ENCODE assay signal across 22 cellular contexts in genomic region chr17:82933006-82933310, GRCh38.
A peak's percentile ranks its signal among the peaks of the same experiment; 100 is the strongest.
DNase-seq lines count a peak whose midpoint lies in the region; ATAC-seq and TF ChIP-seq lines count a peak whose summit lies in the region.
"Had no signal": no experiment of that assay in that cellular context is flagged by ENCODE, and none has a peak within 500 bp of the region (broad histone marks: within the 10 kb centered on the region; RNA-seq: fewer than 3 reads in every experiment).

No MANE protein-coding gene starts in this region.

- no peak for TF ChIP-seq EP300 in gastroesophageal sphincter (IDR thresholded peaks at IDR 0.05)

- H3K9me3 ChIP-seq in lower lobe of right lung (no peaks in the 10 kb centered on the region), upper lobe of right lung (no peaks in the 10 kb centered on the region), gastroesophageal sphincter (no peaks in the 10 kb centered on the region), testis (no peaks in the 10 kb centered on the region)
- H3K9me3 ChIP-seq: gastrocnemius medialis, SJCRH30, vagina had no signal

- TF ChIP-seq CTCF in WTC11 (IDR thresholded peaks at IDR 0.05) (no peak), lower lobe of right lung (IDR thresholded peaks at IDR 0.05) (no peak), upper lobe of right lung (IDR thresholded peaks at IDR 0.05) (no peak), gastroesophageal sphincter (IDR thresholded peaks at IDR 0.05) (no peak), testis (IDR thresholded peaks at IDR 0.05) (no peak)

- POLR2A ChIA-PET in activated naive CD8-positive, alpha-beta T cell treated with anti-CD3 and anti-CD28 coated beads, Interleukin-2, amount 10 ng/mL, durations not matched to agents 7 days and 5 days (lab: Charles Lee): no interaction called here
- POLR2A ChIA-PET in WTC11 (lab: Charles Lee): no interaction called here

- TF ChIP-seq POLR2A in gastroesophageal sphincter (IDR thresholded peaks at IDR 0.05): no peak
- TF ChIP-seq POLR2A in testis (IDR thresholded peaks at IDR 0.05): no peak

- H3K36me3 ChIP-seq in lower lobe of right lung: peaks cover 96% of the 10 kb centered on the region
- H3K36me3 ChIP-seq in upper lobe of right lung: peaks cover 71% of the 10 kb centered on the region
- peaks cover 0 to 97% of the 10 kb centered on the region in 2 donors for H3K36me3 ChIP-seq in gastroesophageal sphincter
- no peaks in the 10 kb centered on the region for H3K36me3 ChIP-seq in testis (ENCODE audit: low read depth, missing control alignments)

- intact Hi-C loops in lower lobe of right lung (cut with DNase I) (no loop called here), upper lobe of right lung (cut with DNase I) (no loop called here), testis (cut with DNase I; ENCODE audit: low total_unique reads) (no loop called here)

- H3K4me1 ChIP-seq in lower lobe of right lung: no peaks in the 10 kb centered on the region
- H3K4me1 ChIP-seq in upper lobe of right lung: no peaks in the 10 kb centered on the region
- H3K4me1 ChIP-seq in gastroesophageal sphincter: peaks cover 0 to 15% (median 6%) of the 10 kb centered on the region in 3 donors
- H3K4me1 ChIP-seq in testis: no peaks in the 10 kb centered on the region
- H3K4me1 ChIP-seq: SJCRH30, vagina had no signal

- no peaks in the 10 kb centered on the region for H3K27me3 Mint-ChIP-seq in activated naive CD8-positive, alpha-beta T cell treated with anti-CD3 and anti-CD28 coated beads, Interleukin-2, amount 10 ng/mL, durations not matched to agents 7 days and 5 days
- H3K27me3 Mint-ChIP-seq in activated naive CD8-positive, alpha-beta T cell treated with anti-CD3 and anti-CD28 coated beads for 36 hours: no peaks in the 10 kb centered on the region
- H3K27me3 Mint-ChIP-seq in WTC11 (ENCODE audit: low read depth): no peaks in the 10 kb centered on the region
- H3K27me3 Mint-ChIP-seq: activated CD8-positive, alpha-beta T cell treated with anti-CD3 and anti-CD28 coated beads for 36 hours; CD4-positive, alpha-beta T cell had no signal

- CTCF ChIA-PET in WTC11 (lab: Charles Lee): interaction anchor here (1.5 to 2.7 kb wide), 4 partner anchors 8 to 265 kb away, joined by 4 to 12 read pairs (median 5); no protein-coding TSS in a partner anchor

- H3K4me3 ChIP-seq in lower lobe of right lung (no peak overlapping the region), upper lobe of right lung (no peak overlapping the region), gastroesophageal sphincter (no peak overlapping the region), testis (no peak overlapping the region)
- H3K4me3 ChIP-seq: gastrocnemius medialis, PC-9, SJCRH30, vagina had no signal

- no peak overlapping the region for H3K4me3 Mint-ChIP-seq in activated naive CD8-positive, alpha-beta T cell treated with anti-CD3 and anti-CD28 coated beads, Interleukin-2, amount 10 ng/mL, durations not matched to agents 7 days and 5 days
- H3K4me3 Mint-ChIP-seq in activated naive CD8-positive, alpha-beta T cell treated with anti-CD3 and anti-CD28 coated beads for 36 hours: no peak overlapping the region
- no peak overlapping the region for H3K4me3 Mint-ChIP-seq in WTC11
- H3K4me3 Mint-ChIP-seq: activated CD8-positive, alpha-beta T cell treated with anti-CD3 and anti-CD28 coated beads for 36 hours; CD4-positive, alpha-beta T cell; mesothelial cell of epicardium had no signal

- ATAC-seq in activated naive CD8-positive, alpha-beta T cell treated with anti-CD3 and anti-CD28 coated beads, Interleukin-2, amount 10 ng/mL, durations not matched to agents 7 days and 5 days (ENCODE audit: low read depth): no peak
- ATAC-seq in WTC11: no peak
- ATAC-seq in lower lobe of right lung: peak in 1 of 2 donors; percentile 20
- no peak for ATAC-seq in upper lobe of right lung
- no peak for ATAC-seq in gastroesophageal sphincter
- ATAC-seq: activated CD8-positive, alpha-beta T cell treated with anti-CD3 and anti-CD28 coated beads for 36 hours; gastrocnemius medialis had no signal

- no peaks in the 10 kb centered on the region for H3K4me1 Mint-ChIP-seq in activated naive CD8-positive, alpha-beta T cell treated with anti-CD3 and anti-CD28 coated beads, Interleukin-2, amount 10 ng/mL, durations not matched to agents 7 days and 5 days
- peaks cover 6% of the 10 kb centered on the region for H3K4me1 Mint-ChIP-seq in activated naive CD8-positive, alpha-beta T cell treated with anti-CD3 and anti-CD28 coated beads for 36 hours
- H3K4me1 Mint-ChIP-seq in WTC11: no peaks in the 10 kb centered on the region; the same call in 1 of the 2 replicates
- H3K4me1 Mint-ChIP-seq: mesothelial cell of epicardium had no signal

- 40 to 81% methylated on average over 2 to 7 of the region's 12 CpGs for WGBS in gastroesophageal sphincter (ENCODE audit: low coverage in 1 of 2), 2 donors
- 88 to 91% methylated on average over 12 of the region's 12 CpGs for WGBS in testis, 2 donors

- H3K27ac ChIP-seq in lower lobe of right lung (no peak overlapping the region), upper lobe of right lung (no peak overlapping the region), gastroesophageal sphincter (no peak overlapping the region), testis (no peak overlapping the region)
- H3K27ac ChIP-seq: gastrocnemius medialis, PC-9, SJCRH30, VCaP had no signal

- H3K27ac Mint-ChIP-seq in activated naive CD8-positive, alpha-beta T cell treated with anti-CD3 and anti-CD28 coated beads, Interleukin-2, amount 10 ng/mL, durations not matched to agents 7 days and 5 days: no peak overlapping the region
- no peak overlapping the region for H3K27ac Mint-ChIP-seq in activated naive CD8-positive, alpha-beta T cell treated with anti-CD3 and anti-CD28 coated beads for 36 hours
- no peak overlapping the region for H3K27ac Mint-ChIP-seq in WTC11
- H3K27ac Mint-ChIP-seq: activated CD8-positive, alpha-beta T cell treated with anti-CD3 and anti-CD28 coated beads for 36 hours; CD4-positive, alpha-beta T cell; mesothelial cell of epicardium had no signal

- peak; percentile 19 for DNase-seq in activated naive CD8-positive, alpha-beta T cell treated with anti-CD3 and anti-CD28 coated beads, Interleukin-2, amount 10 ng/mL, durations not matched to agents 7 days and 5 days
- no peak for DNase-seq in activated naive CD8-positive, alpha-beta T cell treated with anti-CD3 and anti-CD28 coated beads for 36 hours
- DNase-seq in WTC11 (ENCODE audit: low spot score) (peak; percentile 1), lower lobe of right lung (peak; percentile 37), upper lobe of right lung (peak; percentile 41), putamen (ENCODE audit: low spot score) (no peak), testis (no peak)
- DNase-seq: activated CD8-positive, alpha-beta T cell treated with anti-CD3 and anti-CD28 coated beads for 36 hours; erythroblast; gastrocnemius medialis; GDM1; kidney glomerular epithelial cell; NCI-H2029; NCI-H226; PC-9; SJCRH30; stimulated activated CD8-positive, alpha-beta memory T cell treated with anti-CD3 and anti-CD28 coated beads, Interleukin-4, amount 100 ng/mL, for 48 hours had no signal

- H3K27me3 ChIP-seq in lower lobe of right lung (ENCODE audit: low read depth) (no peaks in the 10 kb centered on the region), upper lobe of right lung (no peaks in the 10 kb centered on the region), gastroesophageal sphincter (no peaks in the 10 kb centered on the region), testis (no peaks in the 10 kb centered on the region)
- H3K27me3 ChIP-seq: gastrocnemius medialis, SJCRH30, vagina had no signal

- no peaks in the 10 kb centered on the region for H3K9me3 Mint-ChIP-seq in activated naive CD8-positive, alpha-beta T cell treated with anti-CD3 and anti-CD28 coated beads, Interleukin-2, amount 10 ng/mL, durations not matched to agents 7 days and 5 days
- H3K9me3 Mint-ChIP-seq in activated naive CD8-positive, alpha-beta T cell treated with anti-CD3 and anti-CD28 coated beads for 36 hours: no peaks in the 10 kb centered on the region
- H3K9me3 Mint-ChIP-seq in WTC11: no peaks in the 10 kb centered on the region
- H3K9me3 Mint-ChIP-seq: activated CD8-positive, alpha-beta T cell treated with anti-CD3 and anti-CD28 coated beads for 36 hours; CD4-positive, alpha-beta T cell; mesothelial cell of epicardium had no signal

- peaks cover 17% of the 10 kb centered on the region for H3K36me3 Mint-ChIP-seq in activated naive CD8-positive, alpha-beta T cell treated with anti-CD3 and anti-CD28 coated beads, Interleukin-2, amount 10 ng/mL, durations not matched to agents 7 days and 5 days
- peaks cover 10% of the 10 kb centered on the region for H3K36me3 Mint-ChIP-seq in activated naive CD8-positive, alpha-beta T cell treated with anti-CD3 and anti-CD28 coated beads for 36 hours
- peaks cover 57% of the 10 kb centered on the region for H3K36me3 Mint-ChIP-seq in WTC11

TF ChIP-seq in WTC11, 78 proteins besides CTCF, POLR2A, EP300 and RAD21 (continues in another document):
- TF ChIP-seq ATF1 (CRISPR knock-in tag; IDR thresholded peaks at IDR 0.05) (no peak), HMGA2 (CRISPR knock-in tag; IDR thresholded peaks at IDR 0.05) (no peak), ERG (CRISPR knock-in tag; IDR thresholded peaks at IDR 0.05) (no peak), ZNF317 (CRISPR knock-in tag; IDR thresholded peaks at IDR 0.05; ENCODE audit: borderline replicate concordance, low read depth) (no peak), GABPB1 (CRISPR knock-in tag; IDR thresholded peaks at IDR 0.05) (no peak)
- TF ChIP-seq, protein P1, sequence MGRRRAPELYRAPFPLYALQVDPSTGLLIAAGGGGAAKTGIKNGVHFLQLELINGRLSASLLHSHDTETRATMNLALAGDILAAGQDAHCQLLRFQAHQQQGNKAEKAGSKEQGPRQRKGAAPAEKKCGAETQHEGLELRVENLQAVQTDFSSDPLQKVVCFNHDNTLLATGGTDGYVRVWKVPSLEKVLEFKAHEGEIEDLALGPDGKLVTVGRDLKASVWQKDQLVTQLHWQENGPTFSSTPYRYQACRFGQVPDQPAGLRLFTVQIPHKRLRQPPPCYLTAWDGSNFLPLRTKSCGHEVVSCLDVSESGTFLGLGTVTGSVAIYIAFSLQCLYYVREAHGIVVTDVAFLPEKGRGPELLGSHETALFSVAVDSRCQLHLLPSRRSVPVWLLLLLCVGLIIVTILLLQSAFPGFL (CRISPR knock-in tag; IDR thresholded peaks at IDR 0.05; ENCODE audit: borderline replicate concordance): no peak

Comparison
In these comparisons a context has a peak if more than half of its experiments do, and no peak if none do; other contexts are left out.
1. DNase-seq: peak in activated naive CD8-positive, alpha-beta T cell treated with anti-CD3 and anti-CD28 coated beads, Interleukin-2, amount 10 ng/mL, durations not matched to agents 7 days and 5 days (single experiment), WTC11 (single experiment), lower lobe of right lung (single experiment) and upper lobe of right lung (single experiment); none in activated naive CD8-positive, alpha-beta T cell treated with anti-CD3 and anti-CD28 coated beads for 36 hours (single experiment), putamen (single experiment) and testis (single experiment).